Comparison of ENCODE assay signal across 21 cellular contexts in genomic region chr5:63860379-63860778, GRCh38.
"Had no signal": no experiment of that assay in that cellular context is flagged by ENCODE, and none has a peak within 500 bp of the region (broad histone marks: within the 10 kb centered on the region; RNA-seq: fewer than 3 reads in every experiment).

No MANE protein-coding gene starts in this region.

- DNase-seq: activated CD4-positive, alpha-beta T cell treated with anti-CD3 and anti-CD28 coated beads for 4 hours; activated CD4-positive, alpha-beta T cell treated with anti-CD3 and anti-CD28 coated beads, Interleukin-2, amount 50 U/mL, for 48 hours; activated CD4-positive, CD25-positive, alpha-beta regulatory T cell; activated CD8-positive, alpha-beta memory T cell treated with anti-CD3 and anti-CD28 coated beads, Interleukin-2, amount 50 U/mL, for 48 hours; activated naive CD4-positive, alpha-beta T cell treated with anti-CD3 and anti-CD28 coated beads for 36 hours; activated naive CD8-positive, alpha-beta T cell treated with anti-CD3 and anti-CD28 coated beads, Interleukin-2, amount 10 ng/mL, durations not matched to agents 7 days and 5 days; activated T-cell treated with anti-CD3 and anti-CD28 coated beads, Interleukin-2, amount 50 U/mL, for 48 hours; amygdala; cerebellar nuclear complex; esophagus squamous epithelium; gastrocnemius medialis; hippocampal formation; kidney glomerular epithelial cell; left ventricle myocardium inferior; mammary epithelial cell; ovary; right cardiac atrium; stimulated activated CD4-positive, alpha-beta T cell treated with anti-CD3 and anti-CD28 coated beads, Interleukin-12 subunit alpha, Interleukin-12 subunit beta, amount 100 ng/mL, for 4 hours; stimulated activated CD4-positive, alpha-beta T cell treated with anti-CD3 and anti-CD28 coated beads, Interleukin-4, amount 100 ng/mL, for 4 hours; stimulated activated naive CD8-positive, alpha-beta T cell treated with anti-CD3 and anti-CD28 coated beads, Interleukin-15, Interleukin-2, amounts not matched to agents 100 U/mL and 50 U/mL, for 24 hours; upper lobe of left lung had no signal
